ENCODE assay signal across 19 cellular contexts in genomic region chr10:49743464-49744075, GRCh38. TPM values are rescaled to one million over a fixed set of nuclear protein-coding genes. Genes with fewer than 3 reads are reported as not detected.
DNase-seq lines count a peak whose midpoint lies in the region; ATAC-seq and TF ChIP-seq lines count a peak whose summit lies in the region.
"Had no signal": no experiment of that assay in that cellular context is flagged by ENCODE, and none has a peak within 500 bp of the region (broad histone marks: within the 10 kb centered on the region; RNA-seq: fewer than 3 reads in every experiment).

No MANE protein-coding gene starts in this region.

- POLR2A ChIA-PET in activated CD8-positive, alpha-beta T cell treated with anti-CD3 and anti-CD28 coated beads, Interleukin-2, amount 10 ng/mL, durations not matched to agents 7 days and 5 days (lab: Charles Lee) = interaction anchor here (1.0 kb wide), 1 partner anchor 18 kb away, joined by 3 read pairs; no protein-coding TSS in a partner anchor
- POLR2A ChIA-PET in activated CD8-positive, alpha-beta T cell treated with anti-CD3 and anti-CD28 coated beads for 36 hours (lab: Charles Lee) = no interaction called here
- POLR2A ChIA-PET in GM10248 (lab: Yijun Ruan, JAX) = no interaction called here

- TF ChIP-seq EP300 in stomach (IDR thresholded peaks at IDR 0.05) = no peak

- no peaks in the 10 kb centered on the region for H3K36me3 ChIP-seq in stomach
- H3K36me3 ChIP-seq: Peyer's patch, SJCRH30 had no signal

- no peak for ATAC-seq in activated CD8-positive, alpha-beta T cell treated with anti-CD3 and anti-CD28 coated beads, Interleukin-2, amount 10 ng/mL, durations not matched to agents 7 days and 5 days
- no peak for ATAC-seq in activated CD8-positive, alpha-beta T cell treated with anti-CD3 and anti-CD28 coated beads for 36 hours
- no peak for ATAC-seq in GM21737 (IDR thresholded peaks at IDR 0.05; ENCODE audit: unreplicated experiment)
- ATAC-seq: GM12878 had no signal

- WGBS in stomach, 5 donors = 81 to 91% (median 86%) methylated on average over 13 to 19 of the region's 19 CpGs

- no peaks in the 10 kb centered on the region for H3K9me3 ChIP-seq in stomach
- H3K9me3 ChIP-seq: Peyer's patch, SJCRH30 had no signal

- peak; percentile 14 for DNase-seq in activated CD8-positive, alpha-beta T cell treated with anti-CD3 and anti-CD28 coated beads, Interleukin-2, amount 10 ng/mL, durations not matched to agents 7 days and 5 days
- DNase-seq in activated CD8-positive, alpha-beta T cell treated with anti-CD3 and anti-CD28 coated beads for 36 hours = no peak
- peak; percentile 13 for DNase-seq in GM10248 (ENCODE audit: extremely low spot score)
- DNase-seq in ecto neural progenitor cell (ENCODE audit: low spot score) = peak; percentile 41
- DNase-seq in stomach = peak; percentile 15
- no peak for DNase-seq in DMS53 (lab: John Stamatoyannopoulos, UW)
- DNase-seq: ACHN, MM.1S, NCI-H2029, NCI-H2227 treated with DMSO at 0.1 percent for 48 hours, NCI-H526 treated with DMSO at 0.1 percent for 48 hours, OCI-M1, Peyer's patch, SJCRH30 had no signal

- intact Hi-C loops in activated CD8-positive, alpha-beta T cell treated with anti-CD3 and anti-CD28 coated beads for 36 hours (cut with micrococcal nuclease) = loop anchor here (10.0 kb wide), 1 partner anchor 149 kb away; no protein-coding TSS in a partner anchor
- intact Hi-C loops in stomach (cut with DNase I; ENCODE audit: low total_unique reads) = no loop called here

- H3K27me3 Mint-ChIP-seq in activated CD8-positive, alpha-beta T cell treated with anti-CD3 and anti-CD28 coated beads, Interleukin-2, amount 10 ng/mL, durations not matched to agents 7 days and 5 days (ENCODE audit: low read depth) = no peaks in the 10 kb centered on the region
- no peaks in the 10 kb centered on the region for H3K27me3 Mint-ChIP-seq in activated CD8-positive, alpha-beta T cell treated with anti-CD3 and anti-CD28 coated beads for 36 hours
- H3K27me3 Mint-ChIP-seq: IgD-negative memory B cell had no signal

- H3K4me1 ChIP-seq in stomach = no peaks in the 10 kb centered on the region
- H3K4me1 ChIP-seq: Peyer's patch, SJCRH30 had no signal

- no peaks in the 10 kb centered on the region for H3K9me3 Mint-ChIP-seq in activated CD8-positive, alpha-beta T cell treated with anti-CD3 and anti-CD28 coated beads, Interleukin-2, amount 10 ng/mL, durations not matched to agents 7 days and 5 days (ENCODE audit: insufficient read depth)
- no peaks in the 10 kb centered on the region for H3K9me3 Mint-ChIP-seq in activated CD8-positive, alpha-beta T cell treated with anti-CD3 and anti-CD28 coated beads for 36 hours
- H3K9me3 Mint-ChIP-seq: IgD-negative memory B cell had no signal

- no peak for TF ChIP-seq CTCF in activated CD8-positive, alpha-beta T cell treated with anti-CD3 and anti-CD28 coated beads for 36 hours (IDR thresholded peaks at IDR 0.05)
- TF ChIP-seq CTCF in GM10248 (IDR thresholded peaks at IDR 0.05; ENCODE audit: control extremely low read depth, extremely low read depth, low read depth, missing control alignments) (no peak), stomach (IDR thresholded peaks at IDR 0.05) (no peak)

- no peaks in the 10 kb centered on the region for H3K4me1 Mint-ChIP-seq in activated CD8-positive, alpha-beta T cell treated with anti-CD3 and anti-CD28 coated beads, Interleukin-2, amount 10 ng/mL, durations not matched to agents 7 days and 5 days (ENCODE audit: low read depth)
- H3K4me1 Mint-ChIP-seq in activated CD8-positive, alpha-beta T cell treated with anti-CD3 and anti-CD28 coated beads for 36 hours (ENCODE audit: low read depth) = no peaks in the 10 kb centered on the region
- H3K4me1 Mint-ChIP-seq: IgD-negative memory B cell had no signal

- no peaks in the 10 kb centered on the region for H3K36me3 Mint-ChIP-seq in activated CD8-positive, alpha-beta T cell treated with anti-CD3 and anti-CD28 coated beads, Interleukin-2, amount 10 ng/mL, durations not matched to agents 7 days and 5 days (ENCODE audit: low read depth)
- H3K36me3 Mint-ChIP-seq in activated CD8-positive, alpha-beta T cell treated with anti-CD3 and anti-CD28 coated beads for 36 hours (ENCODE audit: low read depth) = no peaks in the 10 kb centered on the region

- H3K27ac Mint-ChIP-seq in activated CD8-positive, alpha-beta T cell treated with anti-CD3 and anti-CD28 coated beads, Interleukin-2, amount 10 ng/mL, durations not matched to agents 7 days and 5 days = no peak overlapping the region
- no peak overlapping the region for H3K27ac Mint-ChIP-seq in activated CD8-positive, alpha-beta T cell treated with anti-CD3 and anti-CD28 coated beads for 36 hours
- H3K27ac Mint-ChIP-seq: IgD-negative memory B cell had no signal

- TF ChIP-seq POLR2A in stomach (IDR thresholded peaks at IDR 0.05) = no peak

- no peak overlapping the region for H3K4me3 ChIP-seq in stomach
- H3K4me3 ChIP-seq: GM12878, Peyer's patch, SJCRH30 had no signal

- no peak overlapping the region for H3K4me3 Mint-ChIP-seq in activated CD8-positive, alpha-beta T cell treated with anti-CD3 and anti-CD28 coated beads, Interleukin-2, amount 10 ng/mL, durations not matched to agents 7 days and 5 days
- no peak overlapping the region for H3K4me3 Mint-ChIP-seq in activated CD8-positive, alpha-beta T cell treated with anti-CD3 and anti-CD28 coated beads for 36 hours
- H3K4me3 Mint-ChIP-seq: IgD-negative memory B cell had no signal

- CTCF ChIA-PET in activated CD8-positive, alpha-beta T cell treated with anti-CD3 and anti-CD28 coated beads, Interleukin-2, amount 10 ng/mL, durations not matched to agents 7 days and 5 days (lab: Charles Lee) = interaction anchor here (1.1 kb wide), 1 partner anchor 149 kb away, joined by 4 read pairs; no protein-coding TSS in a partner anchor
- CTCF ChIA-PET in activated CD8-positive, alpha-beta T cell treated with anti-CD3 and anti-CD28 coated beads for 36 hours (lab: Charles Lee) = no interaction called here
- CTCF ChIA-PET in GM10248 (lab: Yijun Ruan, JAX) = no interaction called here

- H3K27me3 ChIP-seq in stomach = peaks cover 0 to 10% (median 0%) of the 10 kb centered on the region in 3 donors
- H3K27me3 ChIP-seq: Peyer's patch, SJCRH30 had no signal

- no peak overlapping the region for H3K27ac ChIP-seq in stomach
- H3K27ac ChIP-seq: HL-60, KMS-11, Peyer's patch, SJCRH30 had no signal

RNA-seq across cellular contexts. Expression of gene OGDHL, which starts 18.6 kb away (rescaled TPM):
- total RNA-seq in activated CD8-positive, alpha-beta T cell treated with anti-CD3 and anti-CD28 coated beads, Interleukin-2, amount 10 ng/mL, durations not matched to agents 7 days and 5 days = under 1 TPM in 1 of 2 experiments, not detected in 1; 0.10 TPM
- total RNA-seq in activated CD8-positive, alpha-beta T cell treated with anti-CD3 and anti-CD28 coated beads for 36 hours = under 1 TPM; 0.40 to 0.68 TPM
- 10 to 100 TPM in 1 of 5 donors, 1 to 10 TPM in 3, not detected in 1; 3.7 to 26.8 (median 4.4) TPM for total RNA-seq in stomach
- under 1 TPM; 0.31 to 0.46 (median 0.45) TPM for polyA plus RNA-seq in stomach
- polyA plus RNA-seq: IgD-negative memory B cell had no signal

Comparison
In these comparisons a context has a peak if more than half of its experiments do, and no peak if none do; other contexts are left out.
1. DNase-seq: peak in activated CD8-positive, alpha-beta T cell treated with anti-CD3 and anti-CD28 coated beads, Interleukin-2, amount 10 ng/mL, durations not matched to agents 7 days and 5 days (single experiment), GM10248 (single experiment), ecto neural progenitor cell (single experiment) and stomach (single experiment); none in activated CD8-positive, alpha-beta T cell treated with anti-CD3 and anti-CD28 coated beads for 36 hours (single experiment) and DMS53 (single experiment).